In the genomic region with DNA sequence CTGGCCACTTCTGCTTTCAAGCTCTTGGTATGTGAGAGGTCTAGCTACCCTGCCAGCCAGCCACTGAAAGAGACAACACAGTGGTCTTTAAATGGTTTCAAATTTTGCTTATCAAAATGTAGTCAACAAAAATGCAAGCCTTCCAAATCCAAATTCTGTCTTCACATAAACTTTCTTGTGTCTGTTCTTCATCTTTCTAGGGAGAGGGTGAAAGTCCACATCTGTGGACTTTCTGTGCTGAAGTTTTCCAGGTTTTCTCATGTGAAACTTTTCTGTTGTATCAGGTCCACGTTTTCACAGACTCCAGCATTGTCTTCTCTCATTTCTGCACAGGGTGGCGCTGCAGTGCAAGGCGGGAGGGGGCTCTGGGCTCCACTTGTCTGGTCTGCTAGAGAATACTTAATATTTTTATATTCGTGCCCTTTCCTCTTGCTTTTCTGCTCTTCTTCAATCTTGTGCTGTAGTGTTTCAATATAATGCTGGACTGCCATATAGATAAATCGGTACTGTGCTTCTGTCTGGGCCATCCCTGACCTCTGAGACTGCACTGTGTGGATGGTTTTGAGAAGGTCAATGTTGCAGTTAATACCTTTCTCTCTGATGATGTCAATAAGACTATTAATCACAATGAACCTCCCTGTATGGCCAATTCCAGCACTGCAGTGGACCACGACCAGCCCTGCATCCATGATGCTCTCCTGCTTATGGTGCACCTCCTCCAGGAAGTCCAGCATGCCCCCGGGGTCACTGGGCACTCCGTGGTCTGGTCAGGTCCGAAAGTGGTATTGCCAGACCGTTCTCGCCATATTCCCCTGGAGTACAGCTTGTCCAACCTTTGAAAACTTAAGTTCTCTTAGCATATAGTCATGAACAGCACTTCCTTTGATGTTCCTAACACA, we compare ENCODE assay signal across 8 cellular contexts.
DNase-seq lines count a peak whose midpoint lies in the region; ATAC-seq and TF ChIP-seq lines count a peak whose summit lies in the region.

No MANE protein-coding gene starts in this region.

- no peak for TF ChIP-seq POLR2A in prostate gland (IDR thresholded peaks at IDR 0.05)

- peak; percentile 33 for ATAC-seq in HG03432 (IDR thresholded peaks at IDR 0.05; ENCODE audit: unreplicated experiment)
- ATAC-seq in HG03095 (IDR thresholded peaks at IDR 0.05; ENCODE audit: unreplicated experiment) = no peak

- H3K4me3 ChIP-seq in SJSA1 (no peak overlapping the region), prostate gland (no peak overlapping the region)

- DNase-seq in GM04504 (ENCODE audit: low read depth) (peak; percentile 29), SJSA1 (ENCODE audit: low read depth in 1 of 2, low spot score in 2 of 2) (peak; percentile 57 to 60), activated gamma-delta T cell (lab: John Stamatoyannopoulos, UW) (peak; percentile 25), glomerular visceral epithelial cell (ENCODE audit: extremely low spot score) (peak; percentile 62), prostate gland (ENCODE audit: low spot score) (peak; percentile 45), G401 (ENCODE audit: low spot score) (no peak)

- peaks cover 5% of the 10 kb centered on the region for H3K4me1 ChIP-seq in SJSA1 (replicated peaks)
- H3K4me1 ChIP-seq in prostate gland (replicated peaks) = no peaks in the 10 kb centered on the region

- intact Hi-C loops in prostate gland (cut with DNase I) = loop anchor here (1.0 to 10.0 kb wide), 3 partner anchors 237 to 402 kb away; partner anchors contain the start of gene PERP

- H3K27me3 ChIP-seq in SJSA1 (replicated peaks) (no peaks in the 10 kb centered on the region), prostate gland (replicated peaks; ENCODE audit: insufficient read depth) (no peaks in the 10 kb centered on the region)

- H3K36me3 ChIP-seq in SJSA1 (no peaks in the 10 kb centered on the region), prostate gland (no peaks in the 10 kb centered on the region)

- WGBS in prostate gland = 48% methylated on average over 11 of the region's 11 CpGs

- H3K27ac ChIP-seq in SJSA1 (no peak overlapping the region), prostate gland (no peak overlapping the region)

- H3K9me3 ChIP-seq in SJSA1 (replicated peaks) = no peaks in the 10 kb centered on the region
- no peaks in the 10 kb centered on the region for H3K9me3 ChIP-seq in prostate gland

- in situ Hi-C loops in G401 (cut with HindIII; ENCODE audit: low sequenced_read_pairs) = no loop called here

- TF ChIP-seq CTCF in prostate gland (IDR thresholded peaks at IDR 0.05) = peak; percentile 55 to 75 (median 68)
